In the genomic region with DNA sequence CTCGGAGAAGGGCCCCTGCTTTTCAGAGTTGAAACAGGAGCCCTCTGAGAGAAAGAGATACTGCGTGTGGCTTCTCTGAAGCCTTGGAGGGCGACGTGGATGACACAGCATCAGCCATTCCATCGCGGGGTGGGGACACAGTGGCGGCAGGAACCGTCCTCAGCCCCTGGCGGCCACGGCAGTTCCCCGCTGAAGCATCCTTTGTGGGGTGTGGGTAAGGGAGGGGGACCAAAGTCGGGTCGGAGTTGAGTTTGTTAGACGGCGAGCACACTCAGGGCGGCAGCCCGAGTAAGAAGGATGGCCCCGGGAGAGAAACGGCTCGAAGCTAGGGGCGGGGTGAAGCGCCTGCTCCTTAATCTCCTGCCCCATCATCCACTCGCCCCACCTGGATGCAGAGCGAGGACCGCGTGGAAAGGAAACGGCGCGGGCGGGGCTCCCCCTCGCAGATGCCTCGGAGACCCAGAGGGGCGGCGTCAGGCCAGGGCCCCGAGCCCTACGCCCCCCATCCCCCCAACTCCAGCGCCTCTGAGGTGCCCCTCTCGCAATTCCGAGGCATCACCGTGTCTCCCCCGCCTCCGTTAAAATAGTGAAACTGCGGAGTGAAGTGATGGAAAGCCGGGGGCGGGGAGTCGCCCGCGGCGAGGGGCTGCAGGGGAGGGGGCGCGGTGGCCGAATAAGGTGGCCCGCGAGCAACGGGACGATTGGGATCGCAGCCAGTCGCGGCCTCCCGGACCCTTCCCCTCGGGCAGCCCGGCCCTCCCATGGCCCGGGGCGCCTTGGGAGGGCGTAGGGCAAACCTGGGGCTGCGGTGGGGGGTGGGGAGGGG, we compare ENCODE assay signal across 1 cellular context.
TF ChIP-seq lines count a peak whose summit lies in the region.

No MANE protein-coding gene starts in this region.

TF ChIP-seq in HepG2, 621 proteins besides CTCF, POLR2A, EP300 and RAD21 (continued from another document and continues in another):
- TF ChIP-seq, protein P1, sequence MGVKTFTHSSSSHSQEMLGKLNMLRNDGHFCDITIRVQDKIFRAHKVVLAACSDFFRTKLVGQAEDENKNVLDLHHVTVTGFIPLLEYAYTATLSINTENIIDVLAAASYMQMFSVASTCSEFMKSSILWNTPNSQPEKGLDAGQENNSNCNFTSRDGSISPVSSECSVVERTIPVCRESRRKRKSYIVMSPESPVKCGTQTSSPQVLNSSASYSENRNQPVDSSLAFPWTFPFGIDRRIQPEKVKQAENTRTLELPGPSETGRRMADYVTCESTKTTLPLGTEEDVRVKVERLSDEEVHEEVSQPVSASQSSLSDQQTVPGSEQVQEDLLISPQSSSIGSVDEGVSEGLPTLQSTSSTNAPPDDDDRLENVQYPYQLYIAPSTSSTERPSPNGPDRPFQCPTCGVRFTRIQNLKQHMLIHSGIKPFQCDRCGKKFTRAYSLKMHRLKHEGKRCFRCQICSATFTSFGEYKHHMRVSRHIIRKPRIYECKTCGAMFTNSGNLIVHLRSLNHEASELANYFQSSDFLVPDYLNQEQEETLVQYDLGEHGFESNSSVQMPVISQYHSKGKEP (CRISPR knock-in tag; IDR thresholded peaks at IDR 0.05): no peak
- TF ChIP-seq ZNF724P (CRISPR knock-in tag; IDR thresholded peaks at IDR 0.05; ENCODE audit: borderline replicate concordance): no peak
- TF ChIP-seq, protein P2, sequence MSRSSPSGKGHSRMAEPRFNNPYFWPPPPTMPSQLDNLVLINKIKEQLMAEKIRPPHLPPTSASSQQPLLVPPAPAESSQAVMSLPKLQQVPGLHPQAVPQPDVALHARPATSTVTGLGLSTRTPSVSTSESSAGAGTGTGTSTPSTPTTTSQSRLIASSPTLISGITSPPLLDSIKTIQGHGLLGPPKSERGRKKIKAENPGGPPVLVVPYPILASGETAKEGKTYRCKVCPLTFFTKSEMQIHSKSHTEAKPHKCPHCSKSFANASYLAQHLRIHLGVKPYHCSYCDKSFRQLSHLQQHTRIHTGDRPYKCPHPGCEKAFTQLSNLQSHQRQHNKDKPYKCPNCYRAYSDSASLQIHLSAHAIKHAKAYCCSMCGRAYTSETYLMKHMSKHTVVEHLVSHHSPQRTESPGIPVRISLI (CRISPR knock-in tag; IDR thresholded peaks at IDR 0.05; ENCODE audit: borderline replicate concordance): no peak
- TF ChIP-seq ZNF703 (CRISPR knock-in tag; IDR thresholded peaks at IDR 0.05; ENCODE audit: borderline replicate concordance): no peak
- TF ChIP-seq ATAD3A (CRISPR knock-in tag; IDR thresholded peaks at IDR 0.05): no peak
- no peak for TF ChIP-seq CCAR2 (optimal IDR thresholded peaks at IDR 0.05; ENCODE audit: low read depth, low read length)
- peak; percentile 85; the same call in 1 of the 2 replicates for TF ChIP-seq ZSCAN21 (CRISPR knock-in tag; IDR thresholded peaks at IDR 0.05; ENCODE audit: borderline replicate concordance)
- TF ChIP-seq NR2F6 (IDR thresholded peaks at IDR 0.05): no peak
- peak; percentile 5; the same call in 1 of the 2 replicates for TF ChIP-seq NR2F6 (CRISPR knock-in tag; IDR thresholded peaks at IDR 0.05)
- TF ChIP-seq, protein P3, sequence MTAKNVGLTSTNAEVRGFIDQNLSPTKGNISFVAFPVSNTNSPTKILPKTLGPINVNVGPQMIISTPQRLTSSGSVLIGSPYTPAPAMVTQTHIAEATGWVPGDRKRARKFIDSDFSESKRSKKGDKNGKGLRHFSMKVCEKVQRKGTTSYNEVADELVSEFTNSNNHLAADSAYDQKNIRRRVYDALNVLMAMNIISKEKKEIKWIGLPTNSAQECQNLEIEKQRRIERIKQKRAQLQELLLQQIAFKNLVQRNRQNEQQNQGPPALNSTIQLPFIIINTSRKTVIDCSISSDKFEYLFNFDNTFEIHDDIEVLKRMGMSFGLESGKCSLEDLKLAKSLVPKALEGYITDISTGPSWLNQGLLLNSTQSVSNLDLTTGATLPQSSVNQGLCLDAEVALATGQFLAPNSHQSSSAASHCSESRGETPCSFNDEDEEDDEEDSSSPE (CRISPR knock-in tag; IDR thresholded peaks at IDR 0.05): no peak
- no peak for TF ChIP-seq HMG20A (CRISPR knock-in tag; IDR thresholded peaks at IDR 0.05; ENCODE audit: borderline replicate concordance)
- no peak for TF ChIP-seq PAWR (CRISPR knock-in tag; IDR thresholded peaks at IDR 0.05; ENCODE audit: borderline replicate concordance)
- TF ChIP-seq ZNF761 (CRISPR knock-in tag; conservative IDR thresholded peaks at IDR 0.05): no peak
- peak; percentile 77; the same call in 1 of the 2 replicates for TF ChIP-seq ZNF839 (CRISPR knock-in tag; IDR thresholded peaks at IDR 0.05; ENCODE audit: borderline replicate concordance)
- TF ChIP-seq ZNF441 (CRISPR knock-in tag; IDR thresholded peaks at IDR 0.05; ENCODE audit: borderline replicate concordance): no peak
- peak; percentile 49 for TF ChIP-seq YEATS4 (CRISPR knock-in tag; IDR thresholded peaks at IDR 0.05; ENCODE audit: borderline replicate concordance)
- peak; percentile 43; the same call in 1 of the 2 replicates for TF ChIP-seq SAP130 (CRISPR knock-in tag; IDR thresholded peaks at IDR 0.05; ENCODE audit: low read depth)
- peak; percentile 63; the same call in 1 of the 2 replicates for TF ChIP-seq DMAP1 (CRISPR knock-in tag; IDR thresholded peaks at IDR 0.05)
- peak; percentile 60; the same call in 1 of the 2 replicates for TF ChIP-seq MTA1 (CRISPR knock-in tag; IDR thresholded peaks at IDR 0.05; ENCODE audit: borderline replicate concordance)
- no peak for TF ChIP-seq ONECUT2 (CRISPR knock-in tag; IDR thresholded peaks at IDR 0.05)
- TF ChIP-seq, protein P4, sequence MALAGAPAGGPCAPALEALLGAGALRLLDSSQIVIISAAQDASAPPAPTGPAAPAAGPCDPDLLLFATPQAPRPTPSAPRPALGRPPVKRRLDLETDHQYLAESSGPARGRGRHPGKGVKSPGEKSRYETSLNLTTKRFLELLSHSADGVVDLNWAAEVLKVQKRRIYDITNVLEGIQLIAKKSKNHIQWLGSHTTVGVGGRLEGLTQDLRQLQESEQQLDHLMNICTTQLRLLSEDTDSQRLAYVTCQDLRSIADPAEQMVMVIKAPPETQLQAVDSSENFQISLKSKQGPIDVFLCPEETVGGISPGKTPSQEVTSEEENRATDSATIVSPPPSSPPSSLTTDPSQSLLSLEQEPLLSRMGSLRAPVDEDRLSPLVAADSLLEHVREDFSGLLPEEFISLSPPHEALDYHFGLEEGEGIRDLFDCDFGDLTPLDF (CRISPR knock-in tag; IDR thresholded peaks at IDR 0.05): no peak
- no peak for TF ChIP-seq GTF3A (CRISPR knock-in tag; conservative IDR thresholded peaks at IDR 0.05)
- no peak for TF ChIP-seq ZNF850 (CRISPR knock-in tag; conservative IDR thresholded peaks at IDR 0.05)
- TF ChIP-seq, protein P5, sequence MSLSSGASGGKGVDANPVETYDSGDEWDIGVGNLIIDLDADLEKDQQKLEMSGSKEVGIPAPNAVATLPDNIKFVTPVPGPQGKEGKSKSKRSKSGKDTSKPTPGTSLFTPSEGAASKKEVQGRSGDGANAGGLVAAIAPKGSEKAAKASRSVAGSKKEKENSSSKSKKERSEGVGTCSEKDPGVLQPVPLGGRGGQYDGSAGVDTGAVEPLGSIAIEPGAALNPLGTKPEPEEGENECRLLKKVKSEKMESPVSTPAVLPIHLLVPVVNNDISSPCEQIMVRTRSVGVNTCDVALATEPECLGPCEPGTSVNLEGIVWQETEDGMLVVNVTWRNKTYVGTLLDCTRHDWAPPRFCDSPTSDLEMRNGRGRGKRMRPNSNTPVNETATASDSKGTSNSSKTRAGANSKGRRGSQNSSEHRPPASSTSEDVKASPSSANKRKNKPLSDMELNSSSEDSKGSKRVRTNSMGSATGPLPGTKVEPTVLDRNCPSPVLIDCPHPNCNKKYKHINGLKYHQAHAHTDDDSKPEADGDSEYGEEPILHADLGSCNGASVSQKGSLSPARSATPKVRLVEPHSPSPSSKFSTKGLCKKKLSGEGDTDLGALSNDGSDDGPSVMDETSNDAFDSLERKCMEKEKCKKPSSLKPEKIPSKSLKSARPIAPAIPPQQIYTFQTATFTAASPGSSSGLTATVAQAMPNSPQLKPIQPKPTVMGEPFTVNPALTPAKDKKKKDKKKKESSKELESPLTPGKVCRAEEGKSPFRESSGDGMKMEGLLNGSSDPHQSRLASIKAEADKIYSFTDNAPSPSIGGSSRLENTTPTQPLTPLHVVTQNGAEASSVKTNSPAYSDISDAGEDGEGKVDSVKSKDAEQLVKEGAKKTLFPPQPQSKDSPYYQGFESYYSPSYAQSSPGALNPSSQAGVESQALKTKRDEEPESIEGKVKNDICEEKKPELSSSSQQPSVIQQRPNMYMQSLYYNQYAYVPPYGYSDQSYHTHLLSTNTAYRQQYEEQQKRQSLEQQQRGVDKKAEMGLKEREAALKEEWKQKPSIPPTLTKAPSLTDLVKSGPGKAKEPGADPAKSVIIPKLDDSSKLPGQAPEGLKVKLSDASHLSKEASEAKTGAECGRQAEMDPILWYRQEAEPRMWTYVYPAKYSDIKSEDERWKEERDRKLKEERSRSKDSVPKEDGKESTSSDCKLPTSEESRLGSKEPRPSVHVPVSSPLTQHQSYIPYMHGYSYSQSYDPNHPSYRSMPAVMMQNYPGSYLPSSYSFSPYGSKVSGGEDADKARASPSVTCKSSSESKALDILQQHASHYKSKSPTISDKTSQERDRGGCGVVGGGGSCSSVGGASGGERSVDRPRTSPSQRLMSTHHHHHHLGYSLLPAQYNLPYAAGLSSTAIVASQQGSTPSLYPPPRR (CRISPR knock-in tag; IDR thresholded peaks at IDR 0.05; ENCODE audit: borderline replicate concordance): no peak; the same call in none of the 2 replicates
- peak; percentile 51 for TF ChIP-seq SALL1 (CRISPR knock-in tag; IDR thresholded peaks at IDR 0.05)
- peak; percentile 47 for TF ChIP-seq ZEB1 (IDR thresholded peaks at IDR 0.05; ENCODE audit: insufficient replicate concordance, low read depth)
- TF ChIP-seq, protein P6, sequence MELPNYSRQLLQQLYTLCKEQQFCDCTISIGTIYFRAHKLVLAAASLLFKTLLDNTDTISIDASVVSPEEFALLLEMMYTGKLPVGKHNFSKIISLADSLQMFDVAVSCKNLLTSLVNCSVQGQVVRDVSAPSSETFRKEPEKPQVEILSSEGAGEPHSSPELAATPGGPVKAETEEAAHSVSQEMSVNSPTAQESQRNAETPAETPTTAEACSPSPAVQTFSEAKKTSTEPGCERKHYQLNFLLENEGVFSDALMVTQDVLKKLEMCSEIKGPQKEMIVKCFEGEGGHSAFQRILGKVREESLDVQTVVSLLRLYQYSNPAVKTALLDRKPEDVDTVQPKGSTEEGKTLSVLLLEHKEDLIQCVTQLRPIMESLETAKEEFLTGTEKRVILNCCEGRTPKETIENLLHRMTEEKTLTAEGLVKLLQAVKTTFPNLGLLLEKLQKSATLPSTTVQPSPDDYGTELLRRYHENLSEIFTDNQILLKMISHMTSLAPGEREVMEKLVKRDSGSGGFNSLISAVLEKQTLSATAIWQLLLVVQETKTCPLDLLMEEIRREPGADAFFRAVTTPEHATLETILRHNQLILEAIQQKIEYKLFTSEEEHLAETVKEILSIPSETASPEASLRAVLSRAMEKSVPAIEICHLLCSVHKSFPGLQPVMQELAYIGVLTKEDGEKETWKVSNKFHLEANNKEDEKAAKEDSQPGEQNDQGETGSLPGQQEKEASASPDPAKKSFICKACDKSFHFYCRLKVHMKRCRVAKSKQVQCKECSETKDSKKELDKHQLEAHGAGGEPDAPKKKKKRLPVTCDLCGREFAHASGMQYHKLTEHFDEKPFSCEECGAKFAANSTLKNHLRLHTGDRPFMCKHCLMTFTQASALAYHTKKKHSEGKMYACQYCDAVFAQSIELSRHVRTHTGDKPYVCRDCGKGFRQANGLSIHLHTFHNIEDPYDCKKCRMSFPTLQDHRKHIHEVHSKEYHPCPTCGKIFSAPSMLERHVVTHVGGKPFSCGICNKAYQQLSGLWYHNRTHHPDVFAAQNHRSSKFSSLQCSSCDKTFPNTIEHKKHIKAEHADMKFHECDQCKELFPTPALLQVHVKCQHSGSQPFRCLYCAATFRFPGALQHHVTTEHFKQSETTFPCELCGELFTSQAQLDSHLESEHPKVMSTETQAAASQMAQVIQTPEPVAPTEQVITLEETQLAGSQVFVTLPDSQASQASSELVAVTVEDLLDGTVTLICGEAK (IDR thresholded peaks at IDR 0.05): no peak
- TF ChIP-seq, protein P6 (CRISPR knock-in tag; IDR thresholded peaks at IDR 0.05): peak; percentile 51; the same call in 1 of the 2 replicates
- TF ChIP-seq FLYWCH1 (CRISPR knock-in tag; IDR thresholded peaks at IDR 0.05): no peak
- no peak; the same call in 1 of the 2 replicates for TF ChIP-seq ELF1 (CRISPR knock-in tag; IDR thresholded peaks at IDR 0.05)
- no peak for TF ChIP-seq GZF1 (CRISPR knock-in tag; IDR thresholded peaks at IDR 0.05)
- no peak for TF ChIP-seq TCF7 (IDR thresholded peaks at IDR 0.05; ENCODE audit: low read depth)
- TF ChIP-seq WIZ (CRISPR knock-in tag; IDR thresholded peaks at IDR 0.05): no peak
- TF ChIP-seq FOXJ3 (CRISPR knock-in tag; IDR thresholded peaks at IDR 0.05; ENCODE audit: borderline replicate concordance): peak; percentile 35; the same call in 1 of the 2 replicates
- peak; percentile 40 for TF ChIP-seq STAG1 (CRISPR knock-in tag; IDR thresholded peaks at IDR 0.05)
- no peak for TF ChIP-seq MEIS2 (CRISPR knock-in tag; IDR thresholded peaks at IDR 0.05)
- no peak for TF ChIP-seq HNRNPH1 (optimal IDR thresholded peaks at IDR 0.05; ENCODE audit: low read depth, low read length)
- no peak for TF ChIP-seq ZFP62 (CRISPR knock-in tag; IDR thresholded peaks at IDR 0.05)
- TF ChIP-seq PHF21A (CRISPR knock-in tag; IDR thresholded peaks at IDR 0.05): 0 out of 2 replicates have a peak, but pooled peaks have one; percentile 20
- TF ChIP-seq FOXA1 (IDR thresholded peaks at IDR 0.05): no peak
- TF ChIP-seq FOXA1 (CRISPR knock-in tag; IDR thresholded peaks at IDR 0.05): peak; percentile 5; the same call in 1 of the 2 replicates
